In the genomic region with DNA sequence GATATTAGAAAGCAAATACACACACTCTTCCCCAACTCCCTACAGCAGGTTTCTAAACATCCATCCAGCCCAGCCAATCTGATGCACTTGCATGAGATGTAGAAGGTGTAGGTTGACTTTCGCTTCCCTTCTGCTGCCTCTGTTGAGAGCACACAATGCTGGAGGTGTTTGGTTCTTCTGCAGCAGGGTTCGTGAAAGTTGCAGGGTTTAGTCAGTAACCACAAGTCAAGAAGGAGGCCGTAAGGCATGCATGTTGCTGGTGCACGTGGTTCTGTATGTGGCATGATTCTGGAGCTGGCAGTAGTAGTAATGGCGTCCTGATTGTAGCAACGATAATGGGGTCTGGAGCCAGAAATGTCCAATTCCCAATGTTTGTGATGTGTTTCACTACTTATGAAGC, we compare ENCODE assay signal across 10 cellular contexts. TPM values are rescaled to one million over a fixed set of nuclear protein-coding genes. Genes with fewer than 3 reads are reported as not detected.
DNase-seq lines count a peak whose midpoint lies in the region; ATAC-seq and TF ChIP-seq lines count a peak whose summit lies in the region.
"Had no signal": no experiment of that assay in that cellular context is flagged by ENCODE, and none has a peak within 500 bp of the region (broad histone marks: within the 10 kb centered on the region; RNA-seq: fewer than 3 reads in every experiment).

No MANE protein-coding gene starts in this region.

- H3K9me3 Mint-ChIP-seq in activated B cell treated with CpG ODN at 0.5 μM for 24 hours, result no peaks in the 10 kb centered on the region
- no peaks in the 10 kb centered on the region for H3K9me3 Mint-ChIP-seq in naive thymus-derived CD4-positive, alpha-beta T cell
- H3K9me3 Mint-ChIP-seq: activated naive CD4-positive, alpha-beta T cell treated with anti-CD3 and anti-CD28 coated beads, Interleukin-2, amount 50 U/mL, for 24 hours had no signal

- TF ChIP-seq CTCF in DOHH2 (IDR thresholded peaks at IDR 0.05; ENCODE audit: low read depth, low read length, poor library complexity, severe bottlenecking) (no peak), activated B cell treated with CpG ODN at 0.5 μM for 24 hours (IDR thresholded peaks at IDR 0.05) (no peak), heart left ventricle (IDR thresholded peaks at IDR 0.05) (no peak)

- H3K27ac ChIP-seq in DOHH2 (ENCODE audit: low read depth, low read length) (no peak overlapping the region), heart left ventricle (no peak overlapping the region)
- no peak overlapping the region for H3K27ac ChIP-seq in naive thymus-derived CD4-positive, alpha-beta T cell (ENCODE audit: low read depth, low read length)

- H3K27me3 Mint-ChIP-seq in activated B cell treated with CpG ODN at 0.5 μM for 24 hours, result no peaks in the 10 kb centered on the region
- no peaks in the 10 kb centered on the region for H3K27me3 Mint-ChIP-seq in naive thymus-derived CD4-positive, alpha-beta T cell
- H3K27me3 Mint-ChIP-seq: activated naive CD4-positive, alpha-beta T cell treated with anti-CD3 and anti-CD28 coated beads, Interleukin-2, amount 50 U/mL, for 24 hours had no signal

- no peaks in the 10 kb centered on the region for H3K9me3 ChIP-seq in DOHH2 (ENCODE audit: control insufficient read depth, insufficient read depth, low read length)
- no peaks in the 10 kb centered on the region for H3K9me3 ChIP-seq in heart left ventricle
- H3K9me3 ChIP-seq in naive thymus-derived CD4-positive, alpha-beta T cell (ENCODE audit: control insufficient read depth in 2 of 3, low read length in 3 of 3), result no peaks in the 10 kb centered on the region

- no peaks in the 10 kb centered on the region for H4K20me1 ChIP-seq in DOHH2 (ENCODE audit: control insufficient read depth, insufficient read depth, low read depth, low read length)

- H3K4me1 ChIP-seq in DOHH2 (ENCODE audit: control insufficient read depth, low read length) (peaks cover 27% of the 10 kb centered on the region), heart left ventricle (peaks cover 0 to 15% (median 0%) of the 10 kb centered on the region in 12 donors)
- H3K4me1 ChIP-seq in naive thymus-derived CD4-positive, alpha-beta T cell (ENCODE audit: control insufficient read depth in 2 of 2, insufficient read depth in 2 of 2, low read length in 2 of 2), result no peaks in the 10 kb centered on the region

- CTCF ChIA-PET in activated B cell treated with CpG ODN at 0.5 μM for 24 hours (lab: Charles Lee), result no interaction called here
- CTCF ChIA-PET in naive thymus-derived CD4-positive, alpha-beta T cell (lab: Charles Lee), result no interaction called here

- H3K36me3 ChIP-seq in DOHH2 (ENCODE audit: control insufficient read depth, low read length) (0 out of 2 replicates have a peak, but pooled peaks cover 1% of the 10 kb centered on the region), heart left ventricle (peaks cover 0 to 87% (median 68%) of the 10 kb centered on the region in 9 donors)
- peaks cover 0 to 21% (median 9%) of the 10 kb centered on the region in 3 experiments for H3K36me3 ChIP-seq in naive thymus-derived CD4-positive, alpha-beta T cell (ENCODE audit: control insufficient read depth in 2 of 3, insufficient read depth in 3 of 3, low read length in 3 of 3)

- peak overlapping the region; percentile 22 for H3K4me2 ChIP-seq in DOHH2 (ENCODE audit: low read length)

- no peak for DNase-seq in activated B cell treated with CpG ODN at 0.5 μM for 24 hours
- DNase-seq in heart left ventricle, result no peak
- DNase-seq in NCI-H510A treated with DMSO at 0.1 percent for 48 hours (lab: John Stamatoyannopoulos, UW), result no peak
- no peak for DNase-seq in naive thymus-derived CD4-positive, alpha-beta T cell
- DNase-seq in AG20443 (ENCODE audit: low spot score), result no peak
- DNase-seq: OCI-M1 had no signal

- 95 to 98% (median 96%) methylated on average over 6 of the region's 6 CpGs for WGBS in heart left ventricle, 4 donors

- H3K4me3 Mint-ChIP-seq in activated B cell treated with CpG ODN at 0.5 μM for 24 hours, result no peak overlapping the region
- H3K4me3 Mint-ChIP-seq in naive thymus-derived CD4-positive, alpha-beta T cell, result peak overlapping the region in 1 of 10 donors; percentile 14
- H3K4me3 Mint-ChIP-seq: activated naive CD4-positive, alpha-beta T cell treated with anti-CD3 and anti-CD28 coated beads, Interleukin-2, amount 50 U/mL, for 24 hours had no signal

- POLR2A ChIA-PET in activated B cell treated with CpG ODN at 0.5 μM for 24 hours (lab: Charles Lee), result no interaction called here
- POLR2A ChIA-PET in naive thymus-derived CD4-positive, alpha-beta T cell (lab: Charles Lee), result no interaction called here

- H3F3A ChIP-seq in DOHH2 (ENCODE audit: control insufficient read depth, insufficient read depth), result 0 out of 2 replicates have a peak, but pooled peaks cover 3% of the 10 kb centered on the region

- H3K79me2 ChIP-seq in DOHH2 (ENCODE audit: control insufficient read depth, low read length), result no peaks in the 10 kb centered on the region

- H3K36me3 Mint-ChIP-seq in activated B cell treated with CpG ODN at 0.5 μM for 24 hours (ENCODE audit: low read depth), result peaks cover 60% of the 10 kb centered on the region
- H3K36me3 Mint-ChIP-seq in naive thymus-derived CD4-positive, alpha-beta T cell, result peaks cover 8 to 64% (median 29%) of the 10 kb centered on the region in 5 donors

- H3K4me1 Mint-ChIP-seq in activated B cell treated with CpG ODN at 0.5 μM for 24 hours, result peaks cover 29% of the 10 kb centered on the region
- H3K4me1 Mint-ChIP-seq in naive thymus-derived CD4-positive, alpha-beta T cell, result peaks cover 0 to 16% (median 4%) of the 10 kb centered on the region in 7 donors

- H3K4me3 ChIP-seq in DOHH2 (ENCODE audit: low read length) (no peak overlapping the region), heart left ventricle (no peak overlapping the region)
- no peak overlapping the region for H3K4me3 ChIP-seq in naive thymus-derived CD4-positive, alpha-beta T cell (ENCODE audit: low read length)

- no peaks in the 10 kb centered on the region for H3K9me2 ChIP-seq in DOHH2 (replicated peaks; ENCODE audit: control insufficient read depth, low read length)

- no peak overlapping the region for H3K27ac Mint-ChIP-seq in activated B cell treated with CpG ODN at 0.5 μM for 24 hours
- peak overlapping the region in 1 of 9 donors; percentile 13 for H3K27ac Mint-ChIP-seq in naive thymus-derived CD4-positive, alpha-beta T cell
- H3K27ac Mint-ChIP-seq: activated naive CD4-positive, alpha-beta T cell treated with anti-CD3 and anti-CD28 coated beads, Interleukin-2, amount 50 U/mL, for 24 hours had no signal

- no peak for TF ChIP-seq POLR2A in heart left ventricle (IDR thresholded peaks at IDR 0.05)

- H3K27me3 ChIP-seq in DOHH2 (ENCODE audit: control insufficient read depth, low read length) (no peaks in the 10 kb centered on the region), heart left ventricle (no peaks in the 10 kb centered on the region)
- H3K27me3 ChIP-seq in naive thymus-derived CD4-positive, alpha-beta T cell (ENCODE audit: control insufficient read depth in 2 of 2, insufficient read depth in 2 of 2, low read length in 2 of 2), result no peaks in the 10 kb centered on the region

- ATAC-seq in GM19025 (IDR thresholded peaks at IDR 0.05; ENCODE audit: low read depth, unreplicated experiment) (peak; percentile 97), HG02870 (IDR thresholded peaks at IDR 0.05; ENCODE audit: unreplicated experiment) (peak; percentile 97), activated B cell treated with CpG ODN at 0.5 μM for 24 hours (ENCODE audit: low read depth) (peak; percentile 56), heart left ventricle (no peak)
- no peak for ATAC-seq in naive thymus-derived CD4-positive, alpha-beta T cell

- intact Hi-C loops in activated B cell treated with CpG ODN at 0.5 μM for 24 hours (cut with micrococcal nuclease) (loop anchor here (10.0 kb wide), 1 partner anchor 53 kb away; a partner anchor contains a TSS), heart left ventricle (cut with DNase I) (no loop called here)
- intact Hi-C loops in naive thymus-derived CD4-positive, alpha-beta T cell (cut with micrococcal nuclease), result loop anchor here in 1 of 2 donors (10.0 kb wide), 1 partner anchor 53 kb away; a partner anchor contains a TSS

RNA-seq across cellular contexts. Expression of a gene that starts 53.0 kb away (rescaled TPM):
- total RNA-seq in activated B cell treated with CpG ODN at 0.5 μM for 24 hours (80.8 and 81.9 TPM in 2 replicates), heart left ventricle (10 to 100 TPM; 41.3 to 83.0 (median 64.7) TPM)
- polyA plus RNA-seq in heart left ventricle, result 10 to 100 TPM; 20.9 to 47.2 TPM
- 100 to 1,000 TPM in 3 of 5 experiments, 10 to 100 TPM in 2; 49.6 to 174 (median 101) TPM for total RNA-seq in naive thymus-derived CD4-positive, alpha-beta T cell
- 10 to 100 TPM; 41.6 to 51.6 TPM for polyA plus RNA-seq in naive thymus-derived CD4-positive, alpha-beta T cell

RNA-seq across cellular contexts. Expression of a gene that starts 56.1 kb away (rescaled TPM):
- total RNA-seq in activated B cell treated with CpG ODN at 0.5 μM for 24 hours (19.6 and 21.0 TPM in 2 replicates), heart left ventricle (10 to 100 TPM; 10.0 to 21.8 (median 15.8) TPM)
- polyA plus RNA-seq in heart left ventricle, result 10 to 100 TPM in 1 of 2 donors, 1 to 10 TPM in 1; 2.1 to 13.6 TPM
- total RNA-seq in naive thymus-derived CD4-positive, alpha-beta T cell, result 10 to 100 TPM in 3 of 5 experiments, 1 to 10 TPM in 2; 7.3 to 25.4 (median 12.5) TPM
- polyA plus RNA-seq in naive thymus-derived CD4-positive, alpha-beta T cell, result 1 to 10 TPM; 1.3 to 3.4 TPM

RNA-seq across cellular contexts. Expression of a gene that starts 56.5 kb away (rescaled TPM):
- total RNA-seq in activated B cell treated with CpG ODN at 0.5 μM for 24 hours, result 2.7 and 3.1 TPM in 2 replicates
- total RNA-seq in heart left ventricle, result 10 to 100 TPM in 8 of 9 donors, 1 to 10 TPM in 1; 7.1 to 15.0 (median 13.7) TPM
- 10 to 100 TPM; 13.2 to 22.5 TPM for polyA plus RNA-seq in heart left ventricle
- 1 to 10 TPM; 2.9 to 6.1 (median 5.0) TPM for total RNA-seq in naive thymus-derived CD4-positive, alpha-beta T cell
- 10 to 100 TPM in 1 of 2 donors, 1 to 10 TPM in 1; 9.5 to 13.1 TPM for polyA plus RNA-seq in naive thymus-derived CD4-positive, alpha-beta T cell

Comparison
In these comparisons a context has a peak if more than half of its experiments do, and no peak if none do; other contexts are left out.
1. ATAC-seq: peak in GM19025 (single experiment), HG02870 (single experiment) and activated B cell treated with CpG ODN at 0.5 μM for 24 hours (single experiment); none in heart left ventricle (0 of 4) and naive thymus-derived CD4-positive, alpha-beta T cell (single experiment).